In the genomic region with DNA sequence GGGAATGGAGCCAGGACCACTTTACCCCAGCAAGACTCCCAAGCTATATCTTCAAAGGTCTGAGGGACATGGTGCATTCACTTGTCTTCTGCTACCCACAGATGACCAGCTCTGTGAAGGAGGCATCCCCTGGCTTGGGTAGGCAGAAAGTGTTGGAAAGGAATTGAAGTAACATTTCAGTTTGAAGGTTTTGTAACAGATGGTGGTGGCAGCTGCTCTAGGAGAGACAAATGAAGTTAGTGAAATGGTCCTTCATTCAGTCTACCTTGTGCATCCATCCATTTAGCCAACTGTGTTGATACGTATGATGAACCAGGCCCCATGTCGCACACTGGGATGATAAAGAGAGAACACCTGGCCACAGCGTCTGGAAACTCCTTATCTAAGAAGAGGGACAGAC, we compare ENCODE assay signal across 24 cellular contexts.
A peak's percentile ranks its signal among the peaks of the same experiment; 100 is the strongest.
DNase-seq lines count a peak whose midpoint lies in the region; ATAC-seq, FAIRE-seq and TF ChIP-seq lines count a peak whose summit lies in the region.
"Had no signal": no experiment of that assay in that cellular context is flagged by ENCODE, and none has a peak within 500 bp of the region (broad histone marks: within the 10 kb centered on the region; RNA-seq: fewer than 3 reads in every experiment).

No MANE protein-coding gene starts in this region.

- H4K20me1 ChIP-seq in PC-3 (ENCODE audit: low read length) (no peaks in the 10 kb centered on the region), endothelial cell of umbilical vein (replicated peaks; ENCODE audit: control insufficient read depth, extremely low read depth, insufficient read depth, low read length) (no peaks in the 10 kb centered on the region)

- no peak for ATAC-seq in PC-3
- ATAC-seq: activated T-cell treated with anti-CD3 and anti-CD28 coated beads, Interleukin-2, amount 50 U/mL, for 4 hours; effector memory CD8-positive, alpha-beta T cell had no signal

- H3K27ac ChIP-seq in PC-3 (ENCODE audit: low read length) (peak overlapping the region; percentile 70), endothelial cell of umbilical vein (ENCODE audit: insufficient read depth, low read depth, low read length) (peak overlapping the region; percentile 93), prostate gland (no peak overlapping the region)

- H3K27me3 ChIP-seq in PC-3 (ENCODE audit: low read length), result no peaks in the 10 kb centered on the region
- no peaks in the 10 kb centered on the region for H3K27me3 ChIP-seq in endothelial cell of umbilical vein (ENCODE audit: control insufficient read depth in 2 of 2, insufficient read depth in 2 of 2, low read length in 2 of 2)
- no peaks in the 10 kb centered on the region for H3K27me3 ChIP-seq in prostate gland (replicated peaks; ENCODE audit: insufficient read depth)
- H3K27me3 ChIP-seq: left lung, stomach had no signal

- H3K4me2 ChIP-seq in PC-3 (ENCODE audit: low read length), result peak overlapping the region; percentile 50
- H3K4me2 ChIP-seq in endothelial cell of umbilical vein (ENCODE audit: insufficient read depth, low read length), result no peak overlapping the region

- BruUV-seq in PC-3 (replicated peaks; lab: Mats Ljungman, UMichigan) (no TSS peak), endothelial cell of umbilical vein (replicated peaks; lab: Mats Ljungman, UMichigan) (no TSS peak)

- WGBS in prostate gland, result 89% methylated on average over 3 of the region's 3 CpGs

- in situ Hi-C loops in GM13977 (cut with MboI; ENCODE audit: low pct_unique_long_range_greater_than_20kb, low sequenced_read_pairs, unreplicated experiment), result no loop called here

- H3K27me3 Mint-ChIP-seq in progenitor cell of endocrine pancreas, result no peaks in the 10 kb centered on the region
- H3K27me3 Mint-ChIP-seq: activated naive CD4-positive, alpha-beta T cell treated with anti-CD3 and anti-CD28 coated beads, Interleukin-2, amount 50 U/mL, for 24 hours had no signal

- intact Hi-C loops in PC-3 (cut with micrococcal nuclease), result no loop called here
- intact Hi-C loops in endothelial cell of umbilical vein (cut with micrococcal nuclease), result loop anchor here (1.0 to 5.0 kb wide), 9 partner anchors 17 to 661 kb away; no protein-coding TSS in a partner anchor
- intact Hi-C loops in prostate gland (cut with DNase I), result no loop called here

- H3K4me3 ChIP-seq in PC-3 (ENCODE audit: low read length) (no peak overlapping the region), endothelial cell of umbilical vein (replicated peaks in 1 of 3; ENCODE audit: insufficient read depth in 1 of 3, low read depth in 1 of 3, low read length in 3 of 3) (no peak overlapping the region), prostate gland (no peak overlapping the region)
- H3K4me3 ChIP-seq: left lung, stomach had no signal

- no peak for TF ChIP-seq CTCF in PC-3 (conservative IDR thresholded peaks at IDR 0.05; ENCODE audit: low read depth, low read length)
- TF ChIP-seq CTCF in endothelial cell of umbilical vein (IDR thresholded peaks at IDR 0.05; ENCODE audit: extremely low read depth in 1 of 2, insufficient read depth in 1 of 2, low read depth in 1 of 2, low read length in 2 of 2), result no peak
- TF ChIP-seq CTCF in progenitor cell of endocrine pancreas (IDR thresholded peaks at IDR 0.05; ENCODE audit: unreplicated experiment), result no peak
- no peak for TF ChIP-seq CTCF in GM20000 (IDR thresholded peaks at IDR 0.05; ENCODE audit: extremely low read depth, missing control alignments)
- TF ChIP-seq CTCF in prostate gland (IDR thresholded peaks at IDR 0.05), result no peak
- TF ChIP-seq CTCF in GM13977 (IDR thresholded peaks at IDR 0.05; ENCODE audit: extremely low read depth, insufficient read depth, missing control alignments), result no peak

- H3K4me1 ChIP-seq in PC-3 (ENCODE audit: insufficient read depth, low read length) (peaks cover 29% of the 10 kb centered on the region), endothelial cell of umbilical vein (ENCODE audit: control insufficient read depth, extremely low read depth, insufficient read depth, low read length) (peaks cover 24% of the 10 kb centered on the region), prostate gland (replicated peaks) (no peaks in the 10 kb centered on the region)

- peaks cover 3% of the 10 kb centered on the region for H3K36me3 Mint-ChIP-seq in progenitor cell of endocrine pancreas (ENCODE audit: insufficient read depth)
- H3K36me3 Mint-ChIP-seq: activated naive CD4-positive, alpha-beta T cell treated with anti-CD3 and anti-CD28 coated beads, Interleukin-2, amount 50 U/mL, for 24 hours; IgD-negative memory B cell had no signal

- no peaks in the 10 kb centered on the region for H3K36me3 ChIP-seq in PC-3 (ENCODE audit: low read depth, low read length)
- H3K36me3 ChIP-seq in endothelial cell of umbilical vein (ENCODE audit: control insufficient read depth in 2 of 2, extremely low read depth in 1 of 2, insufficient read depth in 2 of 2, low read length in 2 of 2), result no peaks in the 10 kb centered on the region
- H3K36me3 ChIP-seq in prostate gland, result no peaks in the 10 kb centered on the region
- H3K36me3 ChIP-seq: left lung, stomach had no signal

- H3K27ac Mint-ChIP-seq in progenitor cell of endocrine pancreas, result peak overlapping the region; percentile 65
- H3K27ac Mint-ChIP-seq: activated naive CD4-positive, alpha-beta T cell treated with anti-CD3 and anti-CD28 coated beads, Interleukin-2, amount 50 U/mL, for 24 hours; effector memory CD8-positive, alpha-beta T cell; IgD-negative memory B cell had no signal

- FAIRE-seq in HTR-8/SVneo (lab: Jason Lieb, UNC) (peak; percentile 26), endothelial cell of umbilical vein (lab: Jason Lieb, UNC) (no peak)
- FAIRE-seq: astrocyte, small intestine had no signal

- POLR2A ChIA-PET in PC-3 (lab: Charles Lee; ENCODE audit: unreplicated experiment), result no interaction called here
- POLR2A ChIA-PET in endothelial cell of umbilical vein (lab: Charles Lee), result no interaction called here

- H3K79me2 ChIP-seq in PC-3 (ENCODE audit: low read length) (no peaks in the 10 kb centered on the region; the same call in 1 of the 2 replicates), endothelial cell of umbilical vein (ENCODE audit: control insufficient read depth, insufficient read depth, low read length) (no peaks in the 10 kb centered on the region)

- H3K9ac ChIP-seq in PC-3 (ENCODE audit: low read length) (no peak overlapping the region), endothelial cell of umbilical vein (replicated peaks; ENCODE audit: extremely low read depth, insufficient read depth, low read length) (no peak overlapping the region)

- no peaks in the 10 kb centered on the region for H3K9me3 Mint-ChIP-seq in progenitor cell of endocrine pancreas (ENCODE audit: low read depth)
- H3K9me3 Mint-ChIP-seq: activated naive CD4-positive, alpha-beta T cell treated with anti-CD3 and anti-CD28 coated beads, Interleukin-2, amount 50 U/mL, for 24 hours; activated T-cell treated with anti-CD3 and anti-CD28 coated beads, Interleukin-2, amount 50 U/mL, for 4 hours; effector memory CD8-positive, alpha-beta T cell; IgD-negative memory B cell had no signal

- H3K9me3 ChIP-seq in PC-3 (ENCODE audit: low read length), result no peaks in the 10 kb centered on the region
- no peaks in the 10 kb centered on the region for H3K9me3 ChIP-seq in endothelial cell of umbilical vein (replicated peaks; ENCODE audit: control insufficient read depth, insufficient read depth, low read length)
- H3K9me3 ChIP-seq in prostate gland, result no peaks in the 10 kb centered on the region
- H3K9me3 ChIP-seq: left lung, stomach had no signal

- H2AFZ ChIP-seq in PC-3 (ENCODE audit: low read length) (no peak overlapping the region), endothelial cell of umbilical vein (ENCODE audit: low read depth, low read length) (no peak overlapping the region)

- peaks cover 24% of the 10 kb centered on the region for H3K4me1 Mint-ChIP-seq in progenitor cell of endocrine pancreas (ENCODE audit: low read depth)
- H3K4me1 Mint-ChIP-seq: IgD-negative memory B cell had no signal

- H3K4me3 Mint-ChIP-seq in progenitor cell of endocrine pancreas (ENCODE audit: low read depth), result no peak overlapping the region
- H3K4me3 Mint-ChIP-seq: activated naive CD4-positive, alpha-beta T cell treated with anti-CD3 and anti-CD28 coated beads, Interleukin-2, amount 50 U/mL, for 24 hours; activated T-cell treated with anti-CD3 and anti-CD28 coated beads, Interleukin-2, amount 50 U/mL, for 4 hours; effector memory CD8-positive, alpha-beta T cell; IgD-negative memory B cell had no signal

- dilution Hi-C loops in endothelial cell of umbilical vein (cut with MboI; ENCODE audit: extremely low pct_ligation_motif_present, low sequenced_read_pairs), result no loop called here

- DNase-seq in HTR-8/SVneo (ENCODE audit: insufficient read length, low spot score) (no peak), PC-3 (no peak), endothelial cell of umbilical vein (ENCODE audit: low read depth, low spot score) (no peak), progenitor cell of endocrine pancreas (ENCODE audit: low spot score, unreplicated experiment) (no peak), GM20000 (ENCODE audit: low spot score) (no peak), prostate gland (ENCODE audit: low spot score) (no peak), GM13977 (ENCODE audit: low spot score) (no peak), GM19240 (ENCODE audit: insufficient read length, low spot score) (no peak)
- DNase-seq: activated CD4-positive, alpha-beta T cell treated with anti-CD3 and anti-CD28 coated beads for 1 hour; activated CD8-positive, alpha-beta memory T cell treated with anti-CD3 and anti-CD28 coated beads for 24 hours; activated T-cell treated with anti-CD3 and anti-CD28 coated beads, Interleukin-2, amount 50 U/mL, for 4 hours; AML-193; effector memory CD8-positive, alpha-beta T cell; EL; left lung; midbrain; MM.1S; NCI-H2227 treated with DMSO at 0.1 percent for 48 hours; small intestine; stimulated activated CD4-positive, alpha-beta T cell treated with anti-CD3 and anti-CD28 coated beads, Interleukin-4, amount 100 ng/mL, for 24 hours; stomach had no signal

- TF ChIP-seq POLR2A in endothelial cell of umbilical vein (IDR thresholded peaks at IDR 0.05; ENCODE audit: low read depth, low read length) (no peak), prostate gland (IDR thresholded peaks at IDR 0.05) (no peak)

- CTCF ChIA-PET in PC-3 (lab: Charles Lee), result no interaction called here
- CTCF ChIA-PET in endothelial cell of umbilical vein (lab: Charles Lee), result interaction anchor here (0.7 to 2.3 kb wide), 4 partner anchors 15 to 327 kb away, joined by 3 to 10 read pairs (median 6); no protein-coding TSS in a partner anchor

- no peaks in the 10 kb centered on the region for H3K9me1 ChIP-seq in endothelial cell of umbilical vein (replicated peaks; ENCODE audit: control insufficient read depth, extremely low read depth, insufficient read depth, low read length)

- no peaks in the 10 kb centered on the region for H3F3A ChIP-seq in PC-3 (ENCODE audit: low read length, unreplicated experiment)

- no peaks in the 10 kb centered on the region for H3K9me2 ChIP-seq in PC-3 (replicated peaks; ENCODE audit: low read length)

TF ChIP-seq in endothelial cell of umbilical vein, 7 proteins besides CTCF, POLR2A, EP300 and RAD21 (continues in another document):
- TF ChIP-seq GATA2 (IDR thresholded peaks at IDR 0.05; ENCODE audit: insufficient read depth, insufficient read length, low read depth, low read length) (no peak), FOS (IDR thresholded peaks at IDR 0.05; ENCODE audit: borderline replicate concordance, insufficient read depth, low read length) (no peak), MYC (IDR thresholded peaks at IDR 0.05; ENCODE audit: low read depth, low read length) (no peak), EZH2 (IDR thresholded peaks at IDR 0.05; ENCODE audit: borderline replicate concordance, low read depth, low read length, severe bottlenecking) (no peak)

Comparison
In these comparisons a context has a peak if more than half of its experiments do, and no peak if none do; other contexts are left out.
1. H3K27ac ChIP-seq: peak in PC-3 (single experiment) and endothelial cell of umbilical vein (single experiment); none in prostate gland (0 of 2).